ENCODE assay signal across 8 cellular contexts in genomic region chr1:100896481-100896982, GRCh38. TPM values are rescaled to one million over a fixed set of nuclear protein-coding genes. Genes with fewer than 3 reads are reported as not detected.
A peak's percentile ranks its signal among the peaks of the same experiment; 100 is the strongest.
DNase-seq lines count a peak whose midpoint lies in the region; ATAC-seq, FAIRE-seq and TF ChIP-seq lines count a peak whose summit lies in the region.

No MANE protein-coding gene starts in this region.

- FAIRE-seq in RCC 7860 (lab: Jason Lieb, UNC): no peak

- peak overlapping the region; percentile 94 for H3K27ac ChIP-seq in prostate gland

- no peaks in the 10 kb centered on the region for H3K27me3 ChIP-seq in prostate gland (replicated peaks; ENCODE audit: insufficient read depth)

- no peaks in the 10 kb centered on the region for H3K36me3 ChIP-seq in prostate gland

- WGBS in prostate gland: under 1% methylated on average over 12 of the region's 12 CpGs

- DNase-seq in D341Med (ENCODE audit: low spot score) (peak; percentile 38), RCC 7860 (ENCODE audit: low spot score) (peak; percentile 45), germinal center (ENCODE audit: low spot score) (peak; percentile 35), prostate gland (ENCODE audit: low spot score) (peak; percentile 7), ureter (ENCODE audit: low spot score) (no peak)
- peak; percentile 83 for DNase-seq in activated effector memory CD4-positive, alpha-beta T cell treated with anti-CD3 and anti-CD28 coated beads, Interleukin-2, amount 50 U/mL, for 16 hours

- peak; percentile 21 for TF ChIP-seq POLR2A in prostate gland (IDR thresholded peaks at IDR 0.05)

- peak; percentile 48 for ATAC-seq in GM19452 (IDR thresholded peaks at IDR 0.05; ENCODE audit: unreplicated experiment)
- ATAC-seq in HG03565 (IDR thresholded peaks at IDR 0.05; ENCODE audit: unreplicated experiment): peak; percentile 38

- H3K4me3 ChIP-seq in prostate gland: peak overlapping the region; percentile 55 to 76

- H3K4me1 ChIP-seq in prostate gland (replicated peaks): peaks cover 2% of the 10 kb centered on the region

- H3K9me3 ChIP-seq in prostate gland: no peaks in the 10 kb centered on the region

- intact Hi-C loops in prostate gland (cut with DNase I): loop anchor here (10.0 kb wide), 1 partner anchor 762 kb away; the partner anchor contains the start of genes SASS6 and TRMT13

- TF ChIP-seq CTCF in prostate gland (IDR thresholded peaks at IDR 0.05): no peak

RNA-seq across cellular contexts. Expression of gene SLC30A7, which starts 0.6 kb away (rescaled TPM):
- total RNA-seq in prostate gland (10 to 100 TPM; 19.8 to 31.0 TPM), ureter (38.8 TPM)

RNA-seq across cellular contexts. Expression of gene EXTL2, which starts 1.9 kb away (rescaled TPM):
- total RNA-seq in prostate gland: 10 to 100 TPM; 11.8 to 17.5 TPM
- 22.1 TPM for total RNA-seq in ureter
